Comparison of ENCODE assay signal across 15 cellular contexts in genomic region chr17:53722407-53722806, GRCh38.
DNase-seq lines count a peak whose midpoint lies in the region; ATAC-seq, FAIRE-seq and TF ChIP-seq lines count a peak whose summit lies in the region.
"Had no signal": no experiment of that assay in that cellular context is flagged by ENCODE, and none has a peak within 500 bp of the region (broad histone marks: within the 10 kb centered on the region; RNA-seq: fewer than 3 reads in every experiment).

No MANE protein-coding gene starts in this region.

- ATAC-seq in pancreas (peak; percentile 43 to 78 (median 66)), GM18867 (IDR thresholded peaks at IDR 0.05; ENCODE audit: unreplicated experiment) (no peak), HG02970 (IDR thresholded peaks at IDR 0.05; ENCODE audit: low FRiP score, unreplicated experiment) (no peak)
- ATAC-seq: activated T-helper 17 cell treated with anti-CD3 and anti-CD28 coated beads, Interleukin-2, amount 50 U/mL, for 72 hours had no signal

- no peak overlapping the region for H2AFZ ChIP-seq in neuronal stem cell (ENCODE audit: low read length)

- DNase-seq in Daoy (ENCODE audit: low read depth), result peak; percentile 7
- peak; percentile 75 for DNase-seq in RKO (ENCODE audit: low spot score)
- DNase-seq in epidermal melanocyte (ENCODE audit: insufficient read length, low spot score), result peak; percentile 26
- DNase-seq in pancreas, result no peak
- DNase-seq in NCI-H2081 (lab: John Stamatoyannopoulos, UW), result no peak
- DNase-seq in neuronal stem cell (ENCODE audit: low spot score), result no peak
- DNase-seq: activated CD4-positive, alpha-beta T cell treated with anti-CD3 and anti-CD28 coated beads for 1 hour; dermis blood vessel endothelial cell; NCI-H2171; ovary; Right ventricle myocardium superior had no signal

- no peaks in the 10 kb centered on the region for H3K4me1 ChIP-seq in pancreas
- H3K4me1 ChIP-seq in neuronal stem cell (ENCODE audit: control insufficient read depth in 2 of 2, insufficient read depth in 1 of 2, low read depth in 1 of 2, low read length in 2 of 2), result no peaks in the 10 kb centered on the region

- H3K23ac ChIP-seq in neuronal stem cell (ENCODE audit: low read depth, low read length, poor library complexity), result no peak overlapping the region

- no peak for TF ChIP-seq CTCF in pancreas (IDR thresholded peaks at IDR 0.05)

- no peak overlapping the region for H3K14ac ChIP-seq in neuronal stem cell (ENCODE audit: low read length)

- H2AK5ac ChIP-seq in neuronal stem cell (ENCODE audit: low read depth, low read length), result no peak overlapping the region

- WGBS in pancreas, 2 donors, result 22 to 25% methylated on average over 2 of the region's 2 CpGs
- WGBS in neuronal stem cell (ENCODE audit: extremely low coverage in 2 of 2, insufficient read length in 2 of 2, insufficient replicate concordance in 1 of 2), 2 donors, result no CpG with 5 or more reads among the region's 2 CpGs

- no peak overlapping the region for H3K18ac ChIP-seq in neuronal stem cell (ENCODE audit: low read length)

- H3K27me3 ChIP-seq in pancreas, result no peaks in the 10 kb centered on the region
- H3K27me3 ChIP-seq in neuronal stem cell (ENCODE audit: control insufficient read depth in 3 of 3, insufficient read depth in 3 of 3, low read depth in 1 of 3, low read length in 3 of 3), result no peaks in the 10 kb centered on the region
- H3K27me3 ChIP-seq: ovary had no signal

- intact Hi-C loops in pancreas (cut with DNase I), result no loop called here

- no peak for FAIRE-seq in pancreas (lab: Jason Lieb, UNC)
- FAIRE-seq: islet of Langerhans had no signal

- no peak overlapping the region for H4K8ac ChIP-seq in neuronal stem cell (ENCODE audit: low read depth, low read length)

- H3K36me3 ChIP-seq in pancreas (no peaks in the 10 kb centered on the region), neuronal stem cell (replicated peaks in 1 of 2; ENCODE audit: control insufficient read depth in 2 of 2, insufficient read depth in 2 of 2, low read length in 2 of 2) (no peaks in the 10 kb centered on the region)
- H3K36me3 ChIP-seq: ovary had no signal

- no peak overlapping the region for H3K9ac ChIP-seq in neuronal stem cell (ENCODE audit: low read depth, low read length, poor library complexity)

- H2BK15ac ChIP-seq in neuronal stem cell (ENCODE audit: low read length), result no peak overlapping the region

- H3K27ac ChIP-seq in pancreas (peak overlapping the region in 2 of 4 donors; percentile 46 to 54), neuronal stem cell (replicated peaks; ENCODE audit: low read length) (no peak overlapping the region)
- H3K27ac ChIP-seq: ovary had no signal

- H3K9me3 ChIP-seq in pancreas, result no peaks in the 10 kb centered on the region
- peaks cover 0 to 3% of the 10 kb centered on the region in 2 donors for H3K9me3 ChIP-seq in neuronal stem cell (replicated peaks in 1 of 2; ENCODE audit: control insufficient read depth in 2 of 2, insufficient read depth in 1 of 2, low read depth in 1 of 2, low read length in 2 of 2)
- H3K9me3 ChIP-seq: ovary had no signal

- no peak overlapping the region for H3K4ac ChIP-seq in neuronal stem cell (ENCODE audit: low read length)

- no peak overlapping the region for H3K4me2 ChIP-seq in neuronal stem cell (ENCODE audit: insufficient read depth, low read length, poor library complexity, severe bottlenecking)

- H4K91ac ChIP-seq in neuronal stem cell (ENCODE audit: low read depth, low read length, poor library complexity), result no peak overlapping the region

- H3K4me3 ChIP-seq in pancreas (peak overlapping the region in 1 of 4 donors; percentile 4), neuronal stem cell (ENCODE audit: low read length in 2 of 2) (no peak overlapping the region)
- H3K4me3 ChIP-seq: ovary had no signal

- H2BK120ac ChIP-seq in neuronal stem cell (ENCODE audit: low read depth, low read length), result no peak overlapping the region

- no peaks in the 10 kb centered on the region for H3K79me1 ChIP-seq in neuronal stem cell (ENCODE audit: low read depth, low read length)

- H2BK12ac ChIP-seq in neuronal stem cell (ENCODE audit: low read length), result no peak overlapping the region

- no peak overlapping the region for H2BK5ac ChIP-seq in neuronal stem cell (ENCODE audit: low read length)

Comparison
In these comparisons a context has a peak if more than half of its experiments do, and no peak if none do; other contexts are left out.
1. DNase-seq: peak in Daoy (single experiment), RKO (single experiment) and epidermal melanocyte (single experiment); none in pancreas (0 of 6), NCI-H2081 (0 of 2) and neuronal stem cell (single experiment).
2. ATAC-seq: peak in pancreas (4 of 4); none in GM18867 (single experiment) and HG02970 (single experiment).